Comparison of ENCODE assay signal across 24 cellular contexts in the genomic region with DNA sequence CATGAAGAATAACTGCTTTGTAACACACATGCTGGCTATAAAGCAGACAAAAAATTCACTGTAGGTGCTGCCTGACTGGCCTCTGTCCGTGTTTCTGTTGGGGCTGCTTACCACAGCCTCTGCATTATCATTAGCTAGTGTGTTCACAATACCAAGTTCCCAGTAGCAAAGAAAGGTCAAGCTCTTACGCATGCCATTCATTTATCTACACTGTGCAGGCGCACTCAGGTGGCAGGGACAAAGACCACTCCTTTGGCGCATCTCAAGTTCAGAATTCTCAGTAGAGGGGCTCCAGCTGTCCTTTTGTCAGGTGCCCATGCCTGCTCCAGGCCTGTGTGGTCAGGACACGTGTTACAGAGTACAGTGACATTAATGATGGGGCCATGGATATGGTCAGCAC.
"Had no signal": no experiment of that assay in that cellular context is flagged by ENCODE, and none has a peak within 500 bp of the region (broad histone marks: within the 10 kb centered on the region; RNA-seq: fewer than 3 reads in every experiment).

No MANE protein-coding gene starts in this region.

- H3K4me3 ChIP-seq: coronary artery, esophagus muscularis mucosa, left lung, lower lobe of right lung, psoas muscle, right lobe of liver, smooth muscle cell, stomach, thyroid gland, vagina had no signal

- H3K9me3 ChIP-seq: esophagus muscularis mucosa, left lung, lower lobe of right lung, psoas muscle, right lobe of liver, stomach, thyroid gland, vagina had no signal

- H3K27me3 ChIP-seq: esophagus muscularis mucosa, left lung, right lobe of liver, stomach, thyroid gland, vagina had no signal

- DNase-seq: dermis blood vessel endothelial cell; effector memory CD4-positive, alpha-beta T cell; foreskin melanocyte; glutamatergic neuron; kidney; left lung; lower lobe of right lung; naive thymus-derived CD8-positive, alpha-beta T cell; nephron progenitor cell; nucleus accumbens; psoas muscle; right lobe of liver; stimulated activated CD4-positive, alpha-beta T cell treated with anti-CD3 and anti-CD28 coated beads, Interleukin-12 subunit alpha, Interleukin-12 subunit beta, amount 100 ng/mL, for 4 hours; stimulated activated CD4-positive, alpha-beta T cell treated with anti-CD3 and anti-CD28 coated beads, Interleukin-1b, Interleukin-23, amount 100 ng/mL, for 48 hours; stimulated activated CD4-positive, alpha-beta T cell treated with anti-CD3 and anti-CD28 coated beads, Interleukin-4, amount 100 ng/mL, for 1 hour; stimulated activated CD8-positive, alpha-beta memory T cell treated with anti-CD3 and anti-CD28 coated beads, Interleukin-4, amount 100 ng/mL, for 48 hours; stimulated activated naive CD4-positive, alpha-beta T cell treated with Interleukin-2 at 50 U/mL for 16 hours; stomach; thyroid gland; trophoblast cell had no signal

- H3K27ac ChIP-seq: coronary artery, esophagus muscularis mucosa, left lung, lower lobe of right lung, psoas muscle, right lobe of liver, stomach, thyroid gland, vagina had no signal

- H3K4me3 Mint-ChIP-seq: naive thymus-derived CD8-positive, alpha-beta T cell; nephron progenitor cell had no signal

- H3K4me1 ChIP-seq: left lung, lower lobe of right lung, psoas muscle, stomach, thyroid gland, vagina had no signal

- ATAC-seq: left lung; lower lobe of right lung; naive thymus-derived CD8-positive, alpha-beta T cell; psoas muscle had no signal

- H3K27me3 Mint-ChIP-seq: naive thymus-derived CD8-positive, alpha-beta T cell had no signal

- H3K9me3 Mint-ChIP-seq: naive thymus-derived CD8-positive, alpha-beta T cell; nephron progenitor cell had no signal

- H3K27ac Mint-ChIP-seq: nephron progenitor cell had no signal

- H3K4me1 Mint-ChIP-seq: nephron progenitor cell had no signal
